In the genomic region with DNA sequence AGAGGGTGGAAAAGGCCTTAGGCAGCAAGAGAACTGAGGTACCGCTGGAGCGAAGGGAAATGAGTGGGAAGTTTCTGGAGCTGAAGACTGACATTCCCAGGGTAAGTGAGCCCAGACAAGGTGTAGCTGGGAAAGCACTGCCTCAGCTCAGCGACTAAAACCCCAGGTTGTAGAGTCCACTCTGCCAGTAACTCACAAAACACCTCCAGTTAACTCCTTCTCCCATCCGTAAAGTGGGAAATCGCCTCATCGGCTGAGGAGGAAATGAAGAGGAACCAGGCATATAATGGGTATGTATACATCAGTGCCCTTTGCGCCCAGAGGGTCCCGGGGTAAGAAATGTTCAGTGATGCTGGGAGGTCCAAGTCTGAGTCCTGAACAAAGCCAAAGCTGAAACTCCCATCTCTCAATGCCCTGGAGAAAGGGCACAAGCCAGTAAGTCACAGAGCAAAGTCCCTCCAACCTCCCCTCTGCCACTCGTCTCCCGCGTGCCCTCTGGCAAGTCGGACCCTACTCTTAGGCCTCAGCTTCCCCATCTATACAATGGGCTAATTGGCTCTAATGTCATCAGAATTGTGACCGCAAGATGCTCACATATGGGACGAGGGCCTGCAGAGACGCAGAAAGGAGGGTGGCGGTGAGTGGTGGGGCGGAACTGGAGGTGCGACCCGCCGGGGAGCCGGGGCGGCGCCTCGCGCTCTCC, we compare ENCODE assay signal across 8 cellular contexts. TPM values are rescaled to one million over a fixed set of nuclear protein-coding genes. Genes with fewer than 3 reads are reported as not detected.
DNase-seq lines count a peak whose midpoint lies in the region; ATAC-seq, FAIRE-seq and TF ChIP-seq lines count a peak whose summit lies in the region.

No MANE protein-coding gene starts in this region.

- WGBS in adrenal gland, 4 donors = 18 to 42% (median 26%) methylated on average over 9 to 25 of the region's 25 CpGs

- intact Hi-C loops in adrenal gland (cut with DNase I) (no loop called here), left colon (cut with DNase I, micrococcal nuclease) (no loop called here)

- no peak for TF ChIP-seq POLR2A in adrenal gland (IDR thresholded peaks at IDR 0.05)

- TF ChIP-seq CTCF in BJ (IDR thresholded peaks at IDR 0.05; ENCODE audit: insufficient read depth, low read depth, low read length) = no peak
- no peak for TF ChIP-seq CTCF in adrenal gland (IDR thresholded peaks at IDR 0.05)
- TF ChIP-seq CTCF in thoracic aorta (IDR thresholded peaks at IDR 0.05) = no peak
- no peak for TF ChIP-seq CTCF in D721Med (IDR thresholded peaks at IDR 0.05; ENCODE audit: insufficient read depth, missing control alignments)

- H3K27ac ChIP-seq in adrenal gland = peak overlapping the region; percentile 73 to 99 (median 94)
- H3K27ac ChIP-seq in thoracic aorta = peak overlapping the region; percentile 95 to 98

- ATAC-seq in HG03060 (IDR thresholded peaks at IDR 0.05; ENCODE audit: low read depth, unreplicated experiment) (peak; percentile 26), left colon (peak; percentile 0), thoracic aorta (ENCODE audit: insufficient number of reproducible peaks, low FRiP score, low read depth) (no peak)

- H3K36me3 ChIP-seq in BJ (ENCODE audit: control insufficient read depth, insufficient read depth, low read length) = no peaks in the 10 kb centered on the region
- H3K36me3 ChIP-seq in adrenal gland (replicated peaks in 1 of 2) = no peaks in the 10 kb centered on the region
- H3K36me3 ChIP-seq in thoracic aorta = no peaks in the 10 kb centered on the region

- CTCF ChIA-PET in BJ (lab: Yijun Ruan, JAX) = interaction anchor here (0.5 to 2.0 kb wide), 4 partner anchors 31 to 191 kb away, joined by 3 to 7 read pairs (median 4); no protein-coding TSS in a partner anchor

- H3K4me1 ChIP-seq in adrenal gland (replicated peaks in 1 of 2) = peaks cover 19 to 34% of the 10 kb centered on the region in 2 donors
- peaks cover 4 to 39% of the 10 kb centered on the region in 2 donors for H3K4me1 ChIP-seq in thoracic aorta (ENCODE audit: control insufficient read depth in 1 of 2, low read depth in 2 of 2)

- H3K4me3 ChIP-seq in BJ (ENCODE audit: low read depth, low read length) (peak overlapping the region; percentile 74), adrenal gland (peak overlapping the region in 3 of 4 donors; percentile 36 to 86 (median 78)), thoracic aorta (peak overlapping the region; percentile 93)

- no peak for DNase-seq in BJ (ENCODE audit: low read depth)
- no peak for DNase-seq in adrenal gland
- DNase-seq in left colon = no peak
- DNase-seq in thoracic aorta (ENCODE audit: low spot score) = no peak
- DNase-seq in D721Med (ENCODE audit: insufficient read length, low spot score) = no peak
- DNase-seq in ureter (ENCODE audit: low spot score) = no peak
- no peak for DNase-seq in epidermal melanocyte (ENCODE audit: insufficient read length, low spot score)

- no peaks in the 10 kb centered on the region; the same call in 1 of the 2 replicates for H3K27me3 ChIP-seq in BJ (ENCODE audit: control insufficient read depth, insufficient read depth, low read length)
- no peaks in the 10 kb centered on the region for H3K27me3 ChIP-seq in adrenal gland
- H3K27me3 ChIP-seq in thoracic aorta (replicated peaks; ENCODE audit: insufficient read depth) = no peaks in the 10 kb centered on the region

- POLR2A ChIA-PET in BJ (lab: Charles Lee) = no interaction called here

- no peak for FAIRE-seq in D721Med (lab: Jason Lieb, UNC)

- no peaks in the 10 kb centered on the region for H3K9me3 ChIP-seq in adrenal gland (replicated peaks in 1 of 3)
- no peaks in the 10 kb centered on the region for H3K9me3 ChIP-seq in thoracic aorta

RNA-seq across cellular contexts. Expression of gene VPS37C, which starts 0.6 kb away (rescaled TPM):
- polyA plus RNA-seq in BJ (2011; rRNA removed) = 8.9 and 17.5 TPM in 2 replicates
- polyA minus RNA-seq in BJ (2011; rRNA and poly(A)+ RNA removed) = 5.5 and 9.0 TPM in 2 replicates
- 10 to 100 TPM in 7 of 8 donors, 1 to 10 TPM in 1; 8.6 to 27.9 (median 19.7) TPM for total RNA-seq in adrenal gland
- 10 to 100 TPM; 11.9 to 18.2 (median 14.2) TPM for polyA plus RNA-seq in adrenal gland
- total RNA-seq in left colon = 10 to 100 TPM; 25.4 to 27.3 TPM
- total RNA-seq in thoracic aorta = 10 to 100 TPM; 23.0 to 32.7 TPM
- total RNA-seq in ureter = 30.8 TPM

RNA-seq across cellular contexts. Expression of gene PGA3, which starts 42.7 kb away (rescaled TPM):
- polyA plus RNA-seq in BJ (2011; rRNA removed) (not detected in 2 replicates), adrenal gland (1 to 10 TPM in 2 of 3 donors, under 1 TPM in 1; 0.11 to 4.1 (median 3.1) TPM)
- 0.19 TPM in 1 of 2 replicates, not detected in the other for polyA minus RNA-seq in BJ (2011; rRNA and poly(A)+ RNA removed)
- total RNA-seq in adrenal gland (1 to 10 TPM in 3 of 8 donors, under 1 TPM in 1, not detected in 4; 0.28 to 2.8 (median 1.7) TPM), left colon (not detected), thoracic aorta (1 to 10 TPM; 1.8 to 4.3 TPM), ureter (not detected)

RNA-seq across cellular contexts. Expression of gene CD5, which starts 58.3 kb away (rescaled TPM):
- polyA plus RNA-seq in BJ (2011; rRNA removed) (not detected in 2 replicates), adrenal gland (under 1 TPM; 0.18 to 0.48 (median 0.20) TPM)
- polyA minus RNA-seq in BJ (2011; rRNA and poly(A)+ RNA removed) = not detected in 2 replicates
- total RNA-seq in adrenal gland (10 to 100 TPM in 1 of 8 donors, 1 to 10 TPM in 1, under 1 TPM in 6; 0.12 to 14.4 (median 0.81) TPM), left colon (1 to 10 TPM in 1 of 2 donors, under 1 TPM in 1; 0.21 to 1.0 TPM), thoracic aorta (1 to 10 TPM in 1 of 2 donors, not detected in 1; 1.6 TPM), ureter (1.6 TPM)
